Comparison of ENCODE assay signal across 39 cellular contexts in genomic region chr2:24280645-24281044, GRCh38.
"Had no signal": no experiment of that assay in that cellular context is flagged by ENCODE, and none has a peak within 500 bp of the region (broad histone marks: within the 10 kb centered on the region; RNA-seq: fewer than 3 reads in every experiment).

No MANE protein-coding gene starts in this region.

- H3K9me3 ChIP-seq: adrenal gland, ascending aorta, body of pancreas, breast epithelium had no signal

- H3K27me3 ChIP-seq: adrenal gland, ascending aorta, body of pancreas, brain microvascular endothelial cell, breast epithelium, cardiac muscle cell had no signal

- FAIRE-seq: astrocyte, bronchial epithelial cell had no signal

- H3K4me3 ChIP-seq: adrenal gland, ascending aorta, body of pancreas, breast epithelium, cardiac muscle cell had no signal

- H3K27me3 Mint-ChIP-seq: activated naive CD4-positive, alpha-beta T cell treated with anti-CD3 and anti-CD28 coated beads, Interleukin-2, amount 10 ng/mL, durations not matched to agents 7 days and 5 days; activated naive CD4-positive, alpha-beta T cell treated with anti-CD3 and anti-CD28 coated beads, Interleukin-2, amount 50 U/mL, for 24 hours; activated naive CD8-positive, alpha-beta T cell; activated naive CD8-positive, alpha-beta T cell treated with anti-CD3 and anti-CD28 coated beads for 36 hours; activated naive CD8-positive, alpha-beta T cell treated with anti-CD3 and anti-CD28 coated beads, Interleukin-2, amount 10 ng/mL, durations not matched to agents 7 days and 5 days; activated naive CD8-positive, alpha-beta T cell treated with anti-CD3 and anti-CD28 coated beads, Interleukin-2, amount 50 U/mL, for 24 hours; activated T-cell treated with anti-CD3 and anti-CD28 coated beads, Interleukin-2, amount 50 U/mL, for 24 hours; activated T-helper 17 cell treated with anti-CD3 and anti-CD28 coated beads, Interleukin-2, amount 50 U/mL, for 72 hours; brain; central memory CD8-positive, alpha-beta T cell had no signal

- H3K36me3 Mint-ChIP-seq: activated naive CD4-positive, alpha-beta T cell treated with anti-CD3 and anti-CD28 coated beads, Interleukin-2, amount 50 U/mL, for 72 hours; activated naive CD8-positive, alpha-beta T cell; activated naive CD8-positive, alpha-beta T cell treated with anti-CD3 and anti-CD28 coated beads for 36 hours had no signal

- DNase-seq: activated effector memory CD4-positive, alpha-beta T cell treated with anti-CD3 and anti-CD28 coated beads, Interleukin-2, amount 50 U/mL, for 16 hours; activated effector memory CD4-positive, alpha-beta T cell treated with Interleukin-2 at 50 U/mL for 16 hours; activated gamma-delta T cell; activated gamma-delta T cell treated with Interleukin-2 at 50 U/mL for 16 hours; activated naive CD4-positive, alpha-beta T cell; activated naive CD4-positive, alpha-beta T cell treated with anti-CD3 and anti-CD28 coated beads for 36 hours; activated naive CD4-positive, alpha-beta T cell treated with anti-CD3 and anti-CD28 coated beads, Interleukin-2, amount 10 ng/mL, durations not matched to agents 7 days and 5 days; activated naive CD4-positive, alpha-beta T cell treated with anti-CD3 and anti-CD28 coated beads, Interleukin-2, amount 50 U/mL, for 16 hours; activated naive CD4-positive, alpha-beta T cell treated with Interleukin-2 at 50 U/mL for 16 hours; activated naive CD8-positive, alpha-beta T cell treated with anti-CD3 and anti-CD28 coated beads for 36 hours; activated naive CD8-positive, alpha-beta T cell treated with anti-CD3 and anti-CD28 coated beads, Interleukin-2, amount 10 ng/mL, durations not matched to agents 7 days and 5 days; activated naive CD8-positive, alpha-beta T cell treated with anti-CD3 and anti-CD28 coated beads, Interleukin-2, amount 50 U/mL, for 24 hours; activated T-cell treated with anti-CD3 and anti-CD28 coated beads, Interleukin-2, amount 50 U/mL, for 24 hours; activated T-cell treated with anti-CD3 and anti-CD28 coated beads, Interleukin-2, amount 50 U/mL, for 4 hours; activated T-cell treated with anti-CD3 and anti-CD28 coated beads, Interleukin-2, amount 50 U/mL, for 48 hours; activated T-cell treated with anti-CD3 and anti-CD28 coated beads, Interleukin-2, amount 50 U/mL, for 72 hours; adrenal gland; amniotic stem cell; amygdala; anterior cingulate cortex; aorta; body of pancreas; brain microvascular endothelial cell; caudate nucleus; central memory CD4-positive, alpha-beta T cell; cerebellar nuclear complex had no signal

- H3K36me3 ChIP-seq: brain microvascular endothelial cell, breast epithelium had no signal

- H3K4me1 ChIP-seq: ascending aorta, body of pancreas, breast epithelium had no signal

- H3K9me3 Mint-ChIP-seq: activated naive CD4-positive, alpha-beta T cell treated with anti-CD3 and anti-CD28 coated beads for 36 hours; activated naive CD4-positive, alpha-beta T cell treated with anti-CD3 and anti-CD28 coated beads, Interleukin-2, amount 10 ng/mL, durations not matched to agents 7 days and 5 days; activated naive CD4-positive, alpha-beta T cell treated with anti-CD3 and anti-CD28 coated beads, Interleukin-2, amount 50 U/mL, for 24 hours; activated naive CD4-positive, alpha-beta T cell treated with anti-CD3 and anti-CD28 coated beads, Interleukin-2, amount 50 U/mL, for 72 hours; activated naive CD8-positive, alpha-beta T cell treated with anti-CD3 and anti-CD28 coated beads for 36 hours; activated naive CD8-positive, alpha-beta T cell treated with anti-CD3 and anti-CD28 coated beads, Interleukin-2, amount 10 ng/mL, durations not matched to agents 7 days and 5 days; activated naive CD8-positive, alpha-beta T cell treated with anti-CD3 and anti-CD28 coated beads, Interleukin-2, amount 50 U/mL, for 24 hours; activated T-cell treated with anti-CD3 and anti-CD28 coated beads, Interleukin-2, amount 50 U/mL, for 24 hours; activated T-cell treated with anti-CD3 and anti-CD28 coated beads, Interleukin-2, amount 50 U/mL, for 4 hours; activated T-cell treated with anti-CD3 and anti-CD28 coated beads, Interleukin-2, amount 50 U/mL, for 72 hours; activated T-helper 1 cell treated with anti-CD3 and anti-CD28 coated beads, Interleukin-12 subunit alpha, Interleukin-12 subunit beta, Interleukin-2, Interleukin-4 antibody, amounts not matched to agents 30 ng/mL and 10 ng/mL and 1 ng/mL, durations not matched to agents 14 hours and 24 hours and 36 hours; activated T-helper 17 cell treated with anti-CD3 and anti-CD28 coated beads, Interleukin-2, amount 50 U/mL, for 72 hours; activated T-helper 2 cell treated with anti-CD3 and anti-CD28 coated beads, Interferon-gamma antibody, Interleukin-2, Interleukin-4, amounts not matched to agents 10 μg/mL and 5 μg/mL and 100 μg/mL, durations not matched to agents 14 hours and 24 hours and 36 hours; brain; central memory CD8-positive, alpha-beta T cell had no signal

- H3K4me1 Mint-ChIP-seq: activated naive CD4-positive, alpha-beta T cell treated with anti-CD3 and anti-CD28 coated beads, Interleukin-2, amount 10 ng/mL, durations not matched to agents 7 days and 5 days; activated naive CD4-positive, alpha-beta T cell treated with anti-CD3 and anti-CD28 coated beads, Interleukin-2, amount 50 U/mL, for 24 hours; activated naive CD8-positive, alpha-beta T cell treated with anti-CD3 and anti-CD28 coated beads for 36 hours; activated naive CD8-positive, alpha-beta T cell treated with anti-CD3 and anti-CD28 coated beads, Interleukin-2, amount 10 ng/mL, durations not matched to agents 7 days and 5 days; activated naive CD8-positive, alpha-beta T cell treated with anti-CD3 and anti-CD28 coated beads, Interleukin-2, amount 50 U/mL, for 24 hours; activated T-helper 17 cell treated with anti-CD3 and anti-CD28 coated beads, Interleukin-2, amount 50 U/mL, for 72 hours; brain; central memory CD8-positive, alpha-beta T cell had no signal

- ATAC-seq: activated naive CD4-positive, alpha-beta T cell treated with anti-CD3 and anti-CD28 coated beads, Interleukin-2, amount 50 U/mL, for 72 hours; activated naive CD8-positive, alpha-beta T cell treated with anti-CD3 and anti-CD28 coated beads, Interleukin-2, amount 50 U/mL, for 24 hours; activated T-cell treated with anti-CD3 and anti-CD28 coated beads, Interleukin-2, amount 50 U/mL, for 4 hours; activated T-cell treated with anti-CD3 and anti-CD28 coated beads, Interleukin-2, amount 50 U/mL, for 72 hours; activated T-helper 17 cell treated with anti-CD3 and anti-CD28 coated beads, Interleukin-2, amount 50 U/mL, for 72 hours; body of pancreas had no signal

- H3K27ac ChIP-seq: adrenal gland, ascending aorta, body of pancreas, brain microvascular endothelial cell, breast epithelium, cardiac muscle cell had no signal

- H3K4me3 Mint-ChIP-seq: activated naive CD4-positive, alpha-beta T cell treated with anti-CD3 and anti-CD28 coated beads for 36 hours; activated naive CD4-positive, alpha-beta T cell treated with anti-CD3 and anti-CD28 coated beads, Interleukin-2, amount 10 ng/mL, durations not matched to agents 7 days and 5 days; activated naive CD4-positive, alpha-beta T cell treated with anti-CD3 and anti-CD28 coated beads, Interleukin-2, amount 50 U/mL, for 24 hours; activated naive CD8-positive, alpha-beta T cell; activated naive CD8-positive, alpha-beta T cell treated with anti-CD3 and anti-CD28 coated beads for 36 hours; activated naive CD8-positive, alpha-beta T cell treated with anti-CD3 and anti-CD28 coated beads, Interleukin-2, amount 10 ng/mL, durations not matched to agents 7 days and 5 days; activated naive CD8-positive, alpha-beta T cell treated with anti-CD3 and anti-CD28 coated beads, Interleukin-2, amount 50 U/mL, for 24 hours; activated T-cell treated with anti-CD3 and anti-CD28 coated beads, Interleukin-2, amount 50 U/mL, for 24 hours; activated T-cell treated with anti-CD3 and anti-CD28 coated beads, Interleukin-2, amount 50 U/mL, for 4 hours; activated T-cell treated with anti-CD3 and anti-CD28 coated beads, Interleukin-2, amount 50 U/mL, for 72 hours; activated T-helper 1 cell treated with anti-CD3 and anti-CD28 coated beads, Interleukin-12 subunit alpha, Interleukin-12 subunit beta, Interleukin-2, Interleukin-4 antibody, amounts not matched to agents 30 ng/mL and 10 ng/mL and 1 ng/mL, durations not matched to agents 14 hours and 24 hours and 36 hours; activated T-helper 17 cell treated with anti-CD3 and anti-CD28 coated beads, Interleukin-2, amount 50 U/mL, for 72 hours; brain; central memory CD8-positive, alpha-beta T cell had no signal

- H3K27ac Mint-ChIP-seq: activated naive CD4-positive, alpha-beta T cell treated with anti-CD3 and anti-CD28 coated beads for 36 hours; activated naive CD4-positive, alpha-beta T cell treated with anti-CD3 and anti-CD28 coated beads, Interleukin-2, amount 10 ng/mL, durations not matched to agents 7 days and 5 days; activated naive CD4-positive, alpha-beta T cell treated with anti-CD3 and anti-CD28 coated beads, Interleukin-2, amount 50 U/mL, for 24 hours; activated naive CD4-positive, alpha-beta T cell treated with anti-CD3 and anti-CD28 coated beads, Interleukin-2, amount 50 U/mL, for 72 hours; activated naive CD8-positive, alpha-beta T cell; activated naive CD8-positive, alpha-beta T cell treated with anti-CD3 and anti-CD28 coated beads for 36 hours; activated naive CD8-positive, alpha-beta T cell treated with anti-CD3 and anti-CD28 coated beads, Interleukin-2, amount 10 ng/mL, durations not matched to agents 7 days and 5 days; activated naive CD8-positive, alpha-beta T cell treated with anti-CD3 and anti-CD28 coated beads, Interleukin-2, amount 50 U/mL, for 24 hours; activated T-cell treated with anti-CD3 and anti-CD28 coated beads, Interleukin-2, amount 50 U/mL, for 24 hours; activated T-cell treated with anti-CD3 and anti-CD28 coated beads, Interleukin-2, amount 50 U/mL, for 72 hours; activated T-helper 1 cell treated with anti-CD3 and anti-CD28 coated beads, Interleukin-12 subunit alpha, Interleukin-12 subunit beta, Interleukin-2, Interleukin-4 antibody, amounts not matched to agents 30 ng/mL and 10 ng/mL and 1 ng/mL, durations not matched to agents 14 hours and 24 hours and 36 hours; activated T-helper 17 cell treated with anti-CD3 and anti-CD28 coated beads, Interleukin-2, amount 50 U/mL, for 72 hours; activated T-helper 2 cell treated with anti-CD3 and anti-CD28 coated beads, Interferon-gamma antibody, Interleukin-2, Interleukin-4, amounts not matched to agents 10 μg/mL and 5 μg/mL and 100 μg/mL, durations not matched to agents 14 hours and 24 hours and 36 hours; brain had no signal
